In genomic region chr5:149517461-149518122, GRCh38 we compare ENCODE assay signal across 10 cellular contexts. TPM values are rescaled to one million over a fixed set of nuclear protein-coding genes. Genes with fewer than 3 reads are reported as not detected.
DNase-seq lines count a peak whose midpoint lies in the region; ATAC-seq, FAIRE-seq and TF ChIP-seq lines count a peak whose summit lies in the region.
"Had no signal": no experiment of that assay in that cellular context is flagged by ENCODE, and none has a peak within 500 bp of the region (broad histone marks: within the 10 kb centered on the region; RNA-seq: fewer than 3 reads in every experiment).

No MANE protein-coding gene starts in this region.

- no peak overlapping the region for H3K4me2 ChIP-seq in HepG2 (ENCODE audit: low read depth, low read length)

- H4K20me1 ChIP-seq in HepG2 (ENCODE audit: insufficient read depth, low read length), result peaks cover 18% of the 10 kb centered on the region

- TF ChIP-seq CTCF in coronary artery (IDR thresholded peaks at IDR 0.05) (no peak), HepG2 (CRISPR knock-in tag; IDR thresholded peaks at IDR 0.05) (no peak)

- POLR2A ChIA-PET in HepG2 (lab: Yijun Ruan, JAX), result no interaction called here

- CTCF ChIA-PET in HepG2 (lab: Yijun Ruan, JAX; ENCODE audit: low intra/inter-chr PET ratio, low total read pairs), result no interaction called here

- peaks cover 45% of the 10 kb centered on the region for H3K4me1 Mint-ChIP-seq in T-helper 2 cell treated with Interferon-gamma antibody and Interleukin-4, amounts not matched to agents 5 μg/mL and 100 μg/mL, for 36 hours (ENCODE audit: low read depth)

- in situ Hi-C loops in HepG2 (cut with HindIII; ENCODE audit: extremely low pct_ligation_motif_present, low pct_unique_long_range_greater_than_20kb), result no loop called here

- no peak overlapping the region for H3K9ac ChIP-seq in HepG2 (ENCODE audit: insufficient read depth, low read depth, low read length)

- H3K27ac ChIP-seq in coronary artery (peak overlapping the region in 1 of 2 donors; percentile 47), HepG2 (ENCODE audit: extremely low read length, insufficient read depth, low read length) (no peak overlapping the region), substantia nigra (ENCODE audit: low read depth, low read length, poor library complexity, severe bottlenecking) (peak overlapping the region; percentile 38)

- TF ChIP-seq POLR2A in HepG2 (IDR thresholded peaks at IDR 0.05; ENCODE audit: insufficient read depth in 1 of 2, low read depth in 2 of 2, low read length in 2 of 2), result no peak

- peaks cover 38% of the 10 kb centered on the region for H3K36me3 Mint-ChIP-seq in T-helper 2 cell treated with Interferon-gamma antibody and Interleukin-4, amounts not matched to agents 5 μg/mL and 100 μg/mL, for 36 hours (ENCODE audit: low read depth)

- no peak for DNase-seq in T-helper 2 cell treated with Interferon-gamma antibody and Interleukin-4, amounts not matched to agents 5 μg/mL and 100 μg/mL, for 36 hours (ENCODE audit: low spot score)
- DNase-seq in T-helper 2 cell, result no peak
- no peak for DNase-seq in coronary artery (ENCODE audit: low spot score)
- no peak for DNase-seq in HepG2 (ENCODE audit: low spot score)
- peak in 32 of 49 donors; percentile 2 to 68 (median 22) for DNase-seq in substantia nigra (lab: John Stamatoyannopoulos, UW)
- DNase-seq in kidney tubule cell (ENCODE audit: low spot score), result no peak
- DNase-seq: erythroblast, KBM-7 had no signal

- H3K9me3 Mint-ChIP-seq in T-helper 2 cell treated with Interferon-gamma antibody and Interleukin-4, amounts not matched to agents 5 μg/mL and 100 μg/mL, for 36 hours, result no peaks in the 10 kb centered on the region

- H2AFZ ChIP-seq in HepG2 (ENCODE audit: low read length), result no peak overlapping the region

- H3K27me3 Mint-ChIP-seq in T-helper 2 cell treated with Interferon-gamma antibody and Interleukin-4, amounts not matched to agents 5 μg/mL and 100 μg/mL, for 36 hours (ENCODE audit: low read depth), result no peaks in the 10 kb centered on the region

- 93% methylated on average over 5 of the region's 5 CpGs for WGBS in HepG2 (ENCODE audit: low lambda C conversion rate)

- ATAC-seq in HepG2, result no peak
- no peak for ATAC-seq in HG03342 (IDR thresholded peaks at IDR 0.05; ENCODE audit: unreplicated experiment)
- no peak for ATAC-seq in HG03175 (IDR thresholded peaks at IDR 0.05; ENCODE audit: unreplicated experiment)

- H3K27me3 ChIP-seq in HepG2 (ENCODE audit: control insufficient read depth in 1 of 2, insufficient read depth in 2 of 2, low read length in 2 of 2), result no peaks in the 10 kb centered on the region

- peaks cover 12 to 60% of the 10 kb centered on the region in 2 experiments for H3K36me3 ChIP-seq in HepG2 (replicated peaks in 1 of 2; ENCODE audit: control insufficient read depth in 1 of 2, insufficient read depth in 2 of 2, low read length in 2 of 2)

- no peak for FAIRE-seq in HepG2 (lab: Jason Lieb, UNC)

- TF ChIP-seq EP300 in HepG2 (IDR thresholded peaks at IDR 0.05; ENCODE audit: low read depth in 2 of 2, low read length in 2 of 2) (no peak), HepG2 (CRISPR knock-in tag; IDR thresholded peaks at IDR 0.05; ENCODE audit: borderline replicate concordance) (no peak)

- TF ChIP-seq RAD21 in HepG2 (CRISPR knock-in tag; IDR thresholded peaks at IDR 0.05), result no peak

- peak overlapping the region; percentile 9 for H3K27ac Mint-ChIP-seq in T-helper 2 cell treated with Interferon-gamma antibody and Interleukin-4, amounts not matched to agents 5 μg/mL and 100 μg/mL, for 36 hours

- no TSS peak for BruUV-seq in HepG2 (replicated peaks; lab: Mats Ljungman, UMichigan)

- no peaks in the 10 kb centered on the region for H3K4me1 ChIP-seq in HepG2 (ENCODE audit: insufficient read depth, low read length)

- no peak overlapping the region for H3K4me3 Mint-ChIP-seq in T-helper 2 cell treated with Interferon-gamma antibody and Interleukin-4, amounts not matched to agents 5 μg/mL and 100 μg/mL, for 36 hours

- H3K4me3 ChIP-seq in coronary artery (peak overlapping the region; percentile 47), HepG2 (replicated peaks in 1 of 3; ENCODE audit: insufficient read depth in 1 of 3, low read depth in 2 of 3, low read length in 3 of 3) (no peak overlapping the region)

- intact Hi-C loops in HepG2 (cut with micrococcal nuclease; ENCODE audit: unreplicated experiment), result no loop called here

- H3K9me3 ChIP-seq in HepG2 (ENCODE audit: low read length), result no peaks in the 10 kb centered on the region

- peaks cover 88% of the 10 kb centered on the region for H3K79me2 ChIP-seq in HepG2 (ENCODE audit: insufficient read depth, low read length)

TF ChIP-seq in HepG2, 621 proteins besides CTCF, POLR2A, EP300 and RAD21:
- TF ChIP-seq TEAD3 (CRISPR knock-in tag; optimal IDR thresholded peaks at IDR 0.05; ENCODE audit: borderline replicate concordance) (no peak), CBX1 (IDR thresholded peaks at IDR 0.05; ENCODE audit: low read depth) (no peak), RBM22 (optimal IDR thresholded peaks at IDR 0.05; ENCODE audit: low read length) (peak; percentile 78), MAFK (conservative IDR thresholded peaks at IDR 0.05 in 1 of 2, IDR thresholded peaks at IDR 0.05 in 1 of 2; ENCODE audit: low read length in 2 of 2) (0 out of 4 replicates have a peak, but pooled peaks of 1 of the 2 experiments have one; percentile 13), AKAP8 (CRISPR knock-in tag; IDR thresholded peaks at IDR 0.05) (no peak), SIX1 (CRISPR knock-in tag; IDR thresholded peaks at IDR 0.05; ENCODE audit: borderline replicate concordance) (no peak), FOXA3 (CRISPR knock-in tag; IDR thresholded peaks at IDR 0.05) (no peak), ZFYVE20 (CRISPR knock-in tag; IDR thresholded peaks at IDR 0.05; ENCODE audit: borderline replicate concordance, low read depth) (no peak), MTERF4 (CRISPR knock-in tag; IDR thresholded peaks at IDR 0.05) (no peak)

RNA-seq across cellular contexts. Expression of gene CSNK1A1, which starts 33.6 kb away (rescaled TPM):
- total RNA-seq in HepG2 (2016; rRNA removed; fragmentation: Illumina TruSeq; extraction: Trizol), result 149 and 210 TPM in 2 replicates
- 27.1 and 35.7 TPM in 2 replicates for total RNA-seq in HepG2 (2016; cell fraction: cytosol; rRNA removed; fragmentation: Illumina TruSeq; extraction: Trizol; ENCODE audit: low read depth)
- 145 and 212 TPM in 2 replicates for total RNA-seq in HepG2 (2016; cell fraction: insoluble cytoplasmic fraction; rRNA removed; fragmentation: Illumina TruSeq; extraction: Trizol)
- total RNA-seq in HepG2 (2016; cell fraction: membrane; rRNA removed; fragmentation: Illumina TruSeq; extraction: Trizol), result 84.4 and 87.9 TPM in 2 replicates
- 98.3 and 111 TPM in 2 replicates for total RNA-seq in HepG2 (2016; cell fraction: nucleus; rRNA removed; fragmentation: Illumina TruSeq; extraction: Trizol)
- polyA plus RNA-seq in HepG2 (2011; rRNA removed), result 77.3 and 89.0 TPM in 2 replicates
- 49.1 and 57.0 TPM in 2 replicates for polyA plus RNA-seq in HepG2 (2011; cell fraction: cytosol; rRNA removed)
- 50.7 and 55.7 TPM in 2 replicates for polyA plus RNA-seq in HepG2 (2011; cell fraction: nucleus; rRNA removed)
- polyA plus RNA-seq in HepG2 (2012), result 65.5 and 78.7 TPM in 2 replicates
- polyA plus RNA-seq in HepG2 (2016; cell fraction: cytosol; fragmentation: Illumina TruSeq; extraction: Trizol; ENCODE audit: low read depth), result 15.0 and 20.3 TPM in 2 replicates
- 121 and 123 TPM in 2 replicates for polyA plus RNA-seq in HepG2 (2016; cell fraction: insoluble cytoplasmic fraction; fragmentation: Illumina TruSeq; extraction: Trizol; ENCODE audit: low read depth)
- 29.6 and 36.5 TPM in 2 replicates for polyA plus RNA-seq in HepG2 (2016; cell fraction: membrane; fragmentation: Illumina TruSeq; extraction: Trizol; ENCODE audit: low read depth)
- polyA plus RNA-seq in HepG2 (2016; cell fraction: nucleus; fragmentation: Illumina TruSeq; extraction: Trizol; ENCODE audit: insufficient read depth, low read depth), result 67.9 and 69.0 TPM in 2 replicates
- 117 and 141 TPM in 2 replicates for polyA minus RNA-seq in HepG2 (2011; rRNA and poly(A)+ RNA removed; ENCODE audit: low replicate concordance)
- polyA minus RNA-seq in HepG2 (2011; cell fraction: cytosol; rRNA and poly(A)+ RNA removed), result 108 and 126 TPM in 2 replicates
- 187 and 216 TPM in 2 replicates for polyA minus RNA-seq in HepG2 (2011; cell fraction: nucleus; rRNA and poly(A)+ RNA removed)

Comparison
In these comparisons a context has a peak if more than half of its experiments do, and no peak if none do; other contexts are left out.
1. DNase-seq: peak in substantia nigra (32 of 49); none in T-helper 2 cell treated with Interferon-gamma antibody and Interleukin-4, amounts not matched to agents 5 μg/mL and 100 μg/mL, for 36 hours (single experiment), T-helper 2 cell (0 of 5), coronary artery (single experiment), HepG2 (single experiment) and kidney tubule cell (single experiment).